In genomic region chr11:73478737-73479347, GRCh38 we compare ENCODE assay signal across 8 cellular contexts.
DNase-seq lines count a peak whose midpoint lies in the region; ATAC-seq and TF ChIP-seq lines count a peak whose summit lies in the region.

No MANE protein-coding gene starts in this region.

- peak; percentile 55 for DNase-seq in HEK293T (ENCODE audit: extremely low spot score)
- DNase-seq in SHP77 treated with DMSO at 0.1 percent for 48 hours (lab: John Stamatoyannopoulos, UW) = peak; percentile 18
- DNase-seq in right atrium auricular region (ENCODE audit: low spot score) = no peak
- no peak for DNase-seq in CD8-positive, alpha-beta memory T cell
- DNase-seq in GM19238 (ENCODE audit: insufficient read length, low spot score) = no peak

- CTCF ChIA-PET in HEK293T (lab: Yijun Ruan, JAX) = interaction anchor here (0.6 to 1.9 kb wide), 15 partner anchors 10 to 453 kb away, joined by 3 to 11 read pairs (median 4); no protein-coding TSS in a partner anchor
- CTCF ChIA-PET in CD8-positive, alpha-beta memory T cell (lab: Charles Lee) = interaction anchor here (0.7 to 1.0 kb wide), 2 partner anchors 13 to 147 kb away, joined by 3 to 4 read pairs; no protein-coding TSS in a partner anchor

- no peaks in the 10 kb centered on the region for H3K36me3 ChIP-seq in right atrium auricular region
- H3K36me3 ChIP-seq in CD8-positive, alpha-beta memory T cell (ENCODE audit: insufficient read depth, low read length) = no peaks in the 10 kb centered on the region

- H3K27ac ChIP-seq in C4-2B (no peak overlapping the region), right atrium auricular region (no peak overlapping the region)
- no peak overlapping the region for H3K27ac ChIP-seq in CD8-positive, alpha-beta memory T cell (ENCODE audit: low read depth, low read length)

- no peak overlapping the region for H3K4me3 ChIP-seq in right atrium auricular region
- H3K4me3 ChIP-seq in CD8-positive, alpha-beta memory T cell (ENCODE audit: low read length) = no peak overlapping the region

- peaks cover 0 to 13% of the 10 kb centered on the region in 2 donors for H3K9me3 ChIP-seq in right atrium auricular region
- peaks cover 4% of the 10 kb centered on the region for H3K9me3 ChIP-seq in CD8-positive, alpha-beta memory T cell (ENCODE audit: low read length)

- H3K27me3 Mint-ChIP-seq in CD8-positive, alpha-beta memory T cell = no peaks in the 10 kb centered on the region

- TF ChIP-seq CTCF in C4-2B (conservative IDR thresholded peaks at IDR 0.05) (peak; percentile 91), right atrium auricular region (IDR thresholded peaks at IDR 0.05) (peak; percentile 30 to 72)

- H3K4me1 ChIP-seq in right atrium auricular region = peaks cover 0 to 5% of the 10 kb centered on the region in 2 donors
- H3K4me1 ChIP-seq in CD8-positive, alpha-beta memory T cell (ENCODE audit: insufficient read depth, low read length) = no peaks in the 10 kb centered on the region

- no peak overlapping the region for H3K4me3 Mint-ChIP-seq in CD8-positive, alpha-beta memory T cell

- no peaks in the 10 kb centered on the region for H3K27me3 ChIP-seq in right atrium auricular region
- H3K27me3 ChIP-seq in CD8-positive, alpha-beta memory T cell (ENCODE audit: insufficient read depth, low read length, poor library complexity, severe bottlenecking) = no peaks in the 10 kb centered on the region

- peaks cover 8 to 16% (median 15%) of the 10 kb centered on the region in 5 donors for H3K9me3 Mint-ChIP-seq in CD8-positive, alpha-beta memory T cell

- no peak for ATAC-seq in GM21515 (IDR thresholded peaks at IDR 0.05; ENCODE audit: unreplicated experiment)
- ATAC-seq in GM18519 (IDR thresholded peaks at IDR 0.05; ENCODE audit: low FRiP score, unreplicated experiment) = no peak

- H3K36me3 Mint-ChIP-seq in CD8-positive, alpha-beta memory T cell = peaks cover 7 to 20% (median 11%) of the 10 kb centered on the region in 3 donors

- peak overlapping the region in 2 of 8 donors; percentile 34 to 81 for H3K27ac Mint-ChIP-seq in CD8-positive, alpha-beta memory T cell

- H3K4me1 Mint-ChIP-seq in CD8-positive, alpha-beta memory T cell = peaks cover 0 to 19% (median 0%) of the 10 kb centered on the region in 3 donors

- POLR2A ChIA-PET in HEK293T (lab: Yijun Ruan, JAX) = no interaction called here
- POLR2A ChIA-PET in CD8-positive, alpha-beta memory T cell (lab: Charles Lee) = no interaction called here

TF ChIP-seq in HEK293T, 16 proteins besides CTCF, POLR2A, EP300 and RAD21:
- no peak for TF ChIP-seq LEF1 (IDR thresholded peaks at IDR 0.05; ENCODE audit: borderline replicate concordance)
- no peak for TF ChIP-seq TARDBP (IDR thresholded peaks at IDR 0.05)
- no peak for TF ChIP-seq NFRKB (IDR thresholded peaks at IDR 0.05)
- TF ChIP-seq BHLHE40 (IDR thresholded peaks at IDR 0.05; ENCODE audit: borderline replicate concordance) = no peak

Comparison
In these comparisons a context has a peak if more than half of its experiments do, and no peak if none do; other contexts are left out.
1. DNase-seq: peak in HEK293T (single experiment) and SHP77 treated with DMSO at 0.1 percent for 48 hours (single experiment); none in right atrium auricular region (single experiment), CD8-positive, alpha-beta memory T cell (0 of 5) and GM19238 (single experiment).